In the genomic region with DNA sequence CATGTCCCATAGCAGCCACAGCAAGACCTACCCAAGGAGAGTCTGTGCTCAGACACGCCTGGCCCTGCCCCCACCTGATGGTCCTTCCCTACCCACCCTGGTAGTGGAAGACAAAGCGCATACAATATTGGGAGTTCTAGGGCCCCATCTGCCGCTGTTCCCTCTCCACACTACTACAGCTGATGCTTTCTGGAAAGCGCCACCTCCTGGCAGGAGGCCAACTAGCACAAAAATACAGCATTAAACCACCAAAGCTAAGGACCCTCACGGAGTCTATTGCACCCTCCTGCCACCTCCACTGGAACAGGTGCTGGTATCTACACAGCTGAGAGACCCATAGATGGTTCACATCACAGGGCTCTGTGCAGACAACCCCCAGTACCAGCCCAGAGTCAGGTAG, we compare ENCODE assay signal across 2 cellular contexts. TPM values are rescaled to one million over a fixed set of nuclear protein-coding genes. Genes with fewer than 3 reads are reported as not detected.
"Had no signal": no experiment of that assay in that cellular context is flagged by ENCODE, and none has a peak within 500 bp of the region (broad histone marks: within the 10 kb centered on the region; RNA-seq: fewer than 3 reads in every experiment).

No MANE protein-coding gene starts in this region.

RNA-seq across cellular contexts. Expression of gene IGFBP5, which starts 50.9 kb away (rescaled TPM):
- total RNA-seq: activated CD4-positive, alpha-beta T cell treated with anti-CD3 and anti-CD28 coated beads, Interleukin-2, amount 10 ng/mL, durations not matched to agents 24 days and 14 days; activated T-helper 1 cell treated with anti-CD3 and anti-CD28 coated beads, Interleukin-12 subunit alpha, Interleukin-12 subunit beta, Interleukin-2, Interleukin-4 antibody, amounts not matched to agents 30 ng/mL and 10 ng/mL and 1 ng/mL, durations not matched to agents 14 hours and 24 hours and 36 hours had no signal
